ENCODE assay signal across 1 cellular context in the genomic region with DNA sequence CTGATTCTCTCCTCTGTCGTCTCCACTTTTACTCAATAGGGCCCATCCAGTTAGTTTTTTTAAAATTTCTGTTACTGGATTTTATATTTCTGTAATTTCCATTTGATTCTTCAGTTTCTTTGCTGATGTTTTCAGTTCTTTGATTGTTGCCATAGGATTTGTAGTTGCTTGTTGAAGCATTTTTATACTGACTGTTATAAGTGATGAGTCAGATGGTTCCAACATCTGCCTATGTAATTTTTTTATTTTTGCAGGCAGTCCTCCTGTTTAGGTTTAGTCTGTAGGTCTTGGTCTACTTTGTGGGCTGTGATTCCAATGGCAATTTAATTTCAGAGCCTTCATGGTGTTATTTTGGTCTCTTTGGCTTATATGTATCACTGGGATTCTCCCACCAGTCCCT.
TF ChIP-seq lines count a peak whose summit lies in the region.

No MANE protein-coding gene starts in this region.

TF ChIP-seq in K562, 482 proteins besides CTCF, POLR2A, EP300 and RAD21:
- 0 out of 2 replicates have a peak, but pooled peaks have one; percentile 27 for TF ChIP-seq ZNF561 (CRISPR knock-in tag; conservative IDR thresholded peaks at IDR 0.05)
- peak; percentile 55 for TF ChIP-seq C11orf30 (IDR thresholded peaks at IDR 0.05; ENCODE audit: low read depth)
- TF ChIP-seq MAFG (tag; conservative IDR thresholded peaks at IDR 0.05): peak; percentile 53
- TF ChIP-seq ZNF316 (IDR thresholded peaks at IDR 0.05): peak; percentile 80
